Comparison of ENCODE assay signal across 1 cellular context in genomic region chr10:73797324-73798025, GRCh38.
A peak's percentile ranks its signal among the peaks of the same experiment; 100 is the strongest.
TF ChIP-seq lines count a peak whose summit lies in the region.

No MANE protein-coding gene starts in this region.

TF ChIP-seq in K562, 482 proteins besides CTCF, POLR2A, EP300 and RAD21:
- TF ChIP-seq, protein P1, sequence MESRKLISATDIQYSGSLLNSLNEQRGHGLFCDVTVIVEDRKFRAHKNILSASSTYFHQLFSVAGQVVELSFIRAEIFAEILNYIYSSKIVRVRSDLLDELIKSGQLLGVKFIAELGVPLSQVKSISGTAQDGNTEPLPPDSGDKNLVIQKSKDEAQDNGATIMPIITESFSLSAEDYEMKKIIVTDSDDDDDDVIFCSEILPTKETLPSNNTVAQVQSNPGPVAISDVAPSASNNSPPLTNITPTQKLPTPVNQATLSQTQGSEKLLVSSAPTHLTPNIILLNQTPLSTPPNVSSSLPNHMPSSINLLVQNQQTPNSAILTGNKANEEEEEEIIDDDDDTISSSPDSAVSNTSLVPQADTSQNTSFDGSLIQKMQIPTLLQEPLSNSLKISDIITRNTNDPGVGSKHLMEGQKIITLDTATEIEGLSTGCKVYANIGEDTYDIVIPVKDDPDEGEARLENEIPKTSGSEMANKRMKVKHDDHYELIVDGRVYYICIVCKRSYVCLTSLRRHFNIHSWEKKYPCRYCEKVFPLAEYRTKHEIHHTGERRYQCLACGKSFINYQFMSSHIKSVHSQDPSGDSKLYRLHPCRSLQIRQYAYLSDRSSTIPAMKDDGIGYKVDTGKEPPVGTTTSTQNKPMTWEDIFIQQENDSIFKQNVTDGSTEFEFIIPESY (CRISPR knock-in tag; IDR thresholded peaks at IDR 0.05) = 0 out of 2 replicates have a peak, but pooled peaks have one; percentile 18
- TF ChIP-seq, protein P2, sequence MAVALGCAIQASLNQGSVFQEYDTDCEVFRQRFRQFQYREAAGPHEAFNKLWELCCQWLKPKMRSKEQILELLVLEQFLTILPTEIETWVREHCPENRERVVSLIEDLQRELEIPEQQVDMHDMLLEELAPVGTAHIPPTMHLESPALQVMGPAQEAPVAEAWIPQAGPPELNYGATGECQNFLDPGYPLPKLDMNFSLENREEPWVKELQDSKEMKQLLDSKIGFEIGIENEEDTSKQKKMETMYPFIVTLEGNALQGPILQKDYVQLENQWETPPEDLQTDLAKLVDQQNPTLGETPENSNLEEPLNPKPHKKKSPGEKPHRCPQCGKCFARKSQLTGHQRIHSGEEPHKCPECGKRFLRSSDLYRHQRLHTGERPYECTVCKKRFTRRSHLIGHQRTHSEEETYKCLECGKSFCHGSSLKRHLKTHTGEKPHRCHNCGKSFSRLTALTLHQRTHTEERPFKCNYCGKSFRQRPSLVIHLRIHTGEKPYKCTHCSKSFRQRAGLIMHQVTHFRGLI (CRISPR knock-in tag; IDR thresholded peaks at IDR 0.05) = no peak
- TF ChIP-seq FOSL1 (tag; conservative IDR thresholded peaks at IDR 0.05) = no peak
- 0 out of 2 replicates have a peak, but pooled peaks have one; percentile 42 for TF ChIP-seq ERF (CRISPR knock-in tag; IDR thresholded peaks at IDR 0.05)
- no peak for TF ChIP-seq MBD2 (IDR thresholded peaks at IDR 0.05; ENCODE audit: borderline replicate concordance, low read depth)
- TF ChIP-seq ZBTB26 (CRISPR knock-in tag; IDR thresholded peaks at IDR 0.05) = 0 out of 2 replicates have a peak, but pooled peaks have one; percentile 38
- TF ChIP-seq POLR2G (IDR thresholded peaks at IDR 0.05; ENCODE audit: low read depth, low read length) = peak; percentile 65
- no peak for TF ChIP-seq CAMTA2 (CRISPR knock-in tag; conservative IDR thresholded peaks at IDR 0.05)
- no peak for TF ChIP-seq ZNF184 (CRISPR knock-in tag; IDR thresholded peaks at IDR 0.05)
- peak; percentile 38; the same call in 1 of the 2 replicates for TF ChIP-seq RBFOX2 (IDR thresholded peaks at IDR 0.05; ENCODE audit: low read depth, low read length)
- no peak for TF ChIP-seq MYBL2 (IDR thresholded peaks at IDR 0.05; ENCODE audit: low read depth)
- no peak for TF ChIP-seq MYBL2 (CRISPR knock-in tag; IDR thresholded peaks at IDR 0.05; ENCODE audit: borderline replicate concordance)
